In the genomic region with DNA sequence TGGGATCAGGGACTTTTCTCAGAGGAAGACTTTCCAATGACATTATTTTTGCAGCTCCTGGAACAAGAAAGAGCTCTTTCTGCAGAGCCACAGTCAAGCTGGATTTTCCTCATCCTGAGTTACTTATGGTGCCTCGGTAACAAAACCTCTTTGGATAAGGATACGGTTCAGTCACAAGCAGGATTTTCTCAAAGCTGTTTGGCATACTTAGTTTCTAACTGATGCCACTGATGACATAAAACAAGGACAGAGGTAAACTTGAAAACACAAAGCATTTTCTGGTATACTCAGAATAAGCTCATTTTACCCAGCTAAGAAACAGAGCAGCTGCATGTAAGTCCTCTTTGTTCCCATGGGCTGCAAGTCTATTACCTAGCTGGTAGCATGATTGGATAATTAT, we compare ENCODE assay signal across 1 cellular context.
TF ChIP-seq lines count a peak whose summit lies in the region.

No MANE protein-coding gene starts in this region.

TF ChIP-seq in HepG2, 621 proteins besides CTCF, POLR2A, EP300 and RAD21 (continued from another document):
- no peak for TF ChIP-seq ZNF230 (CRISPR knock-in tag; IDR thresholded peaks at IDR 0.05)
- TF ChIP-seq AKAP8 (CRISPR knock-in tag; IDR thresholded peaks at IDR 0.05) = no peak
- TF ChIP-seq TCF12 (IDR thresholded peaks at IDR 0.05) = no peak
- TF ChIP-seq TCF12 (CRISPR knock-in tag; IDR thresholded peaks at IDR 0.05) = no peak
- no peak for TF ChIP-seq ZSCAN22 (CRISPR knock-in tag; IDR thresholded peaks at IDR 0.05)
